ENCODE assay signal across 1 cellular context in genomic region chr1:235078480-235078803, GRCh38.
TF ChIP-seq lines count a peak whose summit lies in the region.

No MANE protein-coding gene starts in this region.

TF ChIP-seq in HCT116, 20 proteins besides CTCF, POLR2A, EP300 and RAD21:
- TF ChIP-seq YY1 (IDR thresholded peaks at IDR 0.05; ENCODE audit: extremely low read depth, insufficient replicate concordance, low read depth, low read length), result no peak
- no peak for TF ChIP-seq SRF (IDR thresholded peaks at IDR 0.05; ENCODE audit: low read depth)
- TF ChIP-seq SIN3A (IDR thresholded peaks at IDR 0.05; ENCODE audit: low read depth), result no peak
- TF ChIP-seq MAX (IDR thresholded peaks at IDR 0.05), result no peak
- TF ChIP-seq, protein P1, sequence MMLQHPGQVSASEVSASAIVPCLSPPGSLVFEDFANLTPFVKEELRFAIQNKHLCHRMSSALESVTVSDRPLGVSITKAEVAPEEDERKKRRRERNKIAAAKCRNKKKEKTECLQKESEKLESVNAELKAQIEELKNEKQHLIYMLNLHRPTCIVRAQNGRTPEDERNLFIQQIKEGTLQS (IDR thresholded peaks at IDR 0.05), result no peak
- TF ChIP-seq CBX3 (IDR thresholded peaks at IDR 0.05; ENCODE audit: low read depth), result 0 out of 2 replicates have a peak, but pooled peaks have one; percentile 10
- TF ChIP-seq ZFX (IDR thresholded peaks at IDR 0.05), result no peak
